In genomic region chr1:211352985-211353515, GRCh38 we compare ENCODE assay signal across 8 cellular contexts. TPM values are rescaled to one million over a fixed set of nuclear protein-coding genes. Genes with fewer than 3 reads are reported as not detected.
DNase-seq lines count a peak whose midpoint lies in the region; ATAC-seq and TF ChIP-seq lines count a peak whose summit lies in the region.

No MANE protein-coding gene starts in this region.

- no peaks in the 10 kb centered on the region for H3K9me3 ChIP-seq in Panc1 (ENCODE audit: control insufficient read depth, insufficient read depth, low read depth, low read length)

- ATAC-seq in GM18505 (IDR thresholded peaks at IDR 0.05; ENCODE audit: unreplicated experiment) (peak; percentile 63), HG02885 (IDR thresholded peaks at IDR 0.05; ENCODE audit: poor library complexity, unreplicated experiment) (peak; percentile 92), Panc1 (peak; percentile 76)

- no peak for TF ChIP-seq POLR2A in GM18505 (IDR thresholded peaks at IDR 0.05; ENCODE audit: borderline replicate concordance, extremely low read depth, insufficient read depth, insufficient read length)

- intact Hi-C loops in Panc1 (cut with micrococcal nuclease; ENCODE audit: unreplicated experiment), result no loop called here

- H3K27ac ChIP-seq in Panc1 (ENCODE audit: low read length), result no peak overlapping the region

- H3K36me3 ChIP-seq in Panc1 (ENCODE audit: control insufficient read depth, insufficient read depth, low read length), result no peaks in the 10 kb centered on the region

- no TSS peak for BruUV-seq in Panc1 (replicated peaks; lab: Mats Ljungman, UMichigan)

- in situ Hi-C loops in ACHN (cut with HindIII; ENCODE audit: low pct_ligation_motif_present, low pct_unique_long_range_greater_than_20kb, low sequenced_read_pairs) (no loop called here), Panc1 (cut with HindIII; ENCODE audit: low pct_unique_long_range_greater_than_20kb, low sequenced_read_pairs) (no loop called here)

- H3K4me1 ChIP-seq in Panc1 (ENCODE audit: control insufficient read depth, insufficient read depth, low read length), result no peaks in the 10 kb centered on the region

- POLR2A ChIA-PET in Panc1 (lab: Charles Lee), result no interaction called here

- peak; percentile 83 for TF ChIP-seq CTCF in Panc1 (IDR thresholded peaks at IDR 0.05)

- CTCF ChIA-PET in Panc1 (lab: Charles Lee), result interaction anchor here (0.6 kb wide), 1 partner anchor 158 kb away, joined by 14 read pairs; no protein-coding TSS in a partner anchor

- no peaks in the 10 kb centered on the region for H3K27me3 ChIP-seq in Panc1 (ENCODE audit: control insufficient read depth, insufficient read depth, low read length)

- no peak overlapping the region for H3K4me3 ChIP-seq in Panc1 (ENCODE audit: low read depth in 2 of 2, low read length in 2 of 2)

- DNase-seq in ACHN, result peak; percentile 33
- no peak for DNase-seq in Panc1 (ENCODE audit: low read depth, low spot score)
- DNase-seq in activated T-helper 9 cell treated with anti-CD3 and anti-CD28 coated beads, Interleukin-2, amount 50 U/mL, for 16 hours (ENCODE audit: low read depth), result peak; percentile 41
- DNase-seq in iPS-NIHi11 (ENCODE audit: low spot score), result peak; percentile 63
- DNase-seq in stimulated activated CD8-positive, alpha-beta memory T cell treated with anti-CD3 and anti-CD28 coated beads, Interleukin-4, amount 100 ng/mL, for 24 hours (ENCODE audit: low read depth), result peak; percentile 31
- DNase-seq in NCI-H1048 (lab: John Stamatoyannopoulos, UW), result no peak

RNA-seq across cellular contexts. Expression of gene TRAF5, which starts 26.4 kb away (rescaled TPM):
- 10.5 TPM for total RNA-seq in Panc1 (2021; ENCODE audit: unreplicated experiment)
- polyA plus RNA-seq in Panc1 (2012; ENCODE audit: insufficient read length), result 5.8 TPM

Comparison
In these comparisons a context has a peak if more than half of its experiments do, and no peak if none do; other contexts are left out.
1. DNase-seq: peak in ACHN (single experiment), activated T-helper 9 cell treated with anti-CD3 and anti-CD28 coated beads, Interleukin-2, amount 50 U/mL, for 16 hours (single experiment), iPS-NIHi11 (single experiment) and stimulated activated CD8-positive, alpha-beta memory T cell treated with anti-CD3 and anti-CD28 coated beads, Interleukin-4, amount 100 ng/mL, for 24 hours (single experiment); none in Panc1 (single experiment) and NCI-H1048 (single experiment).
2. Peak in every context shown above with its lines, with median percentiles within 50 percentile points of each other: ATAC-seq.